34 cellular contexts compared by ENCODE assay signal in genomic region chr1:15380606-15381508, GRCh38. TPM values are rescaled to one million over a fixed set of nuclear protein-coding genes. Genes with fewer than 3 reads are reported as not detected.
"Had no signal": no experiment of that assay in that cellular context is flagged by ENCODE, and none has a peak within 500 bp of the region (broad histone marks: within the 10 kb centered on the region; RNA-seq: fewer than 3 reads in every experiment).

No MANE protein-coding gene starts in this region.

- DNase-seq: activated CD4-positive, alpha-beta memory T cell treated with anti-CD3 and anti-CD28 coated beads for 36 hours; activated CD4-positive, alpha-beta T cell treated with anti-CD3 and anti-CD28 coated beads for 36 hours; activated CD4-positive, alpha-beta T cell treated with anti-CD3 and anti-CD28 coated beads, Interleukin-2, amount 10 ng/mL, durations not matched to agents 24 days and 14 days; activated CD4-positive, CD25-positive, alpha-beta regulatory T cell; activated CD4-positive, CD25-positive, alpha-beta regulatory T cell treated with anti-CD3 and anti-CD28 coated beads, Interleukin-2, amount 50 U/mL, for 72 hours; activated CD8-positive, alpha-beta memory T cell treated with anti-CD3 and anti-CD28 coated beads, Interleukin-2, amount 10 ng/mL, durations not matched to agents 7 days and 5 days; activated CD8-positive, alpha-beta memory T cell treated with anti-CD3 and anti-CD28 coated beads, Interleukin-2, amount 50 U/mL, for 4 hours; activated CD8-positive, alpha-beta T cell treated with anti-CD3 and anti-CD28 coated beads, Interleukin-2, amount 10 ng/mL, durations not matched to agents 7 days and 5 days; activated effector memory CD4-positive, alpha-beta T cell treated with anti-CD3 and anti-CD28 coated beads, Interleukin-2, amount 50 U/mL, for 16 hours; activated naive CD4-positive, alpha-beta T cell treated with anti-CD3 and anti-CD28 coated beads for 36 hours; activated naive CD8-positive, alpha-beta T cell treated with anti-CD3 and anti-CD28 coated beads for 36 hours; activated naive CD8-positive, alpha-beta T cell treated with anti-CD3 and anti-CD28 coated beads, Interleukin-2, amount 50 U/mL, for 24 hours; activated T-cell treated with anti-CD3 and anti-CD28 coated beads, Interleukin-2, amount 50 U/mL, for 1 hour; activated T-cell treated with anti-CD3 and anti-CD28 coated beads, Interleukin-2, amount 50 U/mL, for 48 hours; adrenal gland; amygdala; aorta; dorsolateral prefrontal cortex; effector memory CD4-positive, alpha-beta T cell; erythroblast; foreskin melanocyte; heart right ventricle; T-helper 1 cell; T-helper 17 cell; T1000 had no signal

- H3K27me3 ChIP-seq: adrenal gland, body of pancreas, breast epithelium, dorsolateral prefrontal cortex, esophagus muscularis mucosa, gastroesophageal sphincter had no signal

- H3K4me3 ChIP-seq: adrenal gland, body of pancreas, breast epithelium, cardiac muscle cell, coronary artery, dorsolateral prefrontal cortex, esophagus muscularis mucosa, gastroesophageal sphincter, heart right ventricle had no signal

- ATAC-seq: activated CD4-positive, alpha-beta T cell treated with anti-CD3 and anti-CD28 coated beads for 36 hours; activated CD8-positive, alpha-beta memory T cell treated with anti-CD3 and anti-CD28 coated beads, Interleukin-2, amount 10 ng/mL, durations not matched to agents 7 days and 5 days; activated CD8-positive, alpha-beta T cell treated with anti-CD3 and anti-CD28 coated beads, Interleukin-2, amount 10 ng/mL, durations not matched to agents 7 days and 5 days; activated naive CD8-positive, alpha-beta T cell treated with anti-CD3 and anti-CD28 coated beads, Interleukin-2, amount 50 U/mL, for 24 hours; body of pancreas; gastroesophageal sphincter; heart right ventricle; T-helper 17 cell had no signal

- H3K27ac ChIP-seq: adrenal gland, body of pancreas, breast epithelium, cardiac muscle cell, coronary artery, dorsolateral prefrontal cortex, esophagus muscularis mucosa, gastroesophageal sphincter, heart right ventricle had no signal

- H3K4me1 ChIP-seq: body of pancreas, breast epithelium had no signal

- H3K9me3 ChIP-seq: adrenal gland, body of pancreas, breast epithelium, esophagus muscularis mucosa, gastroesophageal sphincter, heart right ventricle had no signal

- H3K36me3 ChIP-seq: adrenal gland, breast epithelium, cardiac muscle cell, esophagus muscularis mucosa, gastroesophageal sphincter, heart right ventricle had no signal

RNA-seq across cellular contexts. Expression of gene CTRC, which starts 57.4 kb away (rescaled TPM):
- total RNA-seq: activated CD4-positive, alpha-beta T cell treated with anti-CD3 and anti-CD28 coated beads for 36 hours; activated CD4-positive, alpha-beta T cell treated with anti-CD3 and anti-CD28 coated beads, Interleukin-2, amount 10 ng/mL, durations not matched to agents 24 days and 14 days; activated CD8-positive, alpha-beta memory T cell treated with anti-CD3 and anti-CD28 coated beads for 36 hours; activated CD8-positive, alpha-beta T cell treated with anti-CD3 and anti-CD28 coated beads, Interleukin-2, amount 10 ng/mL, durations not matched to agents 7 days and 5 days; activated naive CD4-positive, alpha-beta T cell treated with anti-CD3 and anti-CD28 coated beads for 36 hours; cardiac muscle cell; cerebellum; gastroesophageal sphincter; glomerular endothelial cell had no signal
